ENCODE assay signal across 1 cellular context in genomic region chr1:3783651-3784474, GRCh38.
TF ChIP-seq lines count a peak whose summit lies in the region.

No MANE protein-coding gene starts in this region.

TF ChIP-seq in GM12878, 131 proteins besides CTCF, POLR2A, EP300 and RAD21:
- TF ChIP-seq HCFC1 (IDR thresholded peaks at IDR 0.05; ENCODE audit: low read length) (no peak), EZH2 (IDR thresholded peaks at IDR 0.05; ENCODE audit: borderline replicate concordance, control insufficient read depth, low read depth, low read length) (no peak), SUZ12 (IDR thresholded peaks at IDR 0.05; ENCODE audit: unreplicated experiment) (no peak), SMC3 (IDR thresholded peaks at IDR 0.05; ENCODE audit: borderline replicate concordance, low read length) (no peak), USF1 (IDR thresholded peaks at IDR 0.05; ENCODE audit: borderline replicate concordance, extremely low read length, insufficient read depth, low read depth, low read length) (no peak), TARDBP (IDR thresholded peaks at IDR 0.05; ENCODE audit: borderline replicate concordance) (no peak), RELA (IDR thresholded peaks at IDR 0.05; ENCODE audit: borderline replicate concordance, partially characterized antibody) (no peak), ZNF687 (IDR thresholded peaks at IDR 0.05) (no peak), EGR1 (IDR thresholded peaks at IDR 0.05; ENCODE audit: borderline replicate concordance in 1 of 2, low read depth in 2 of 2, low read length in 2 of 2) (no peak), NFIC (IDR thresholded peaks at IDR 0.05; ENCODE audit: low read depth, low read length) (no peak)
- TF ChIP-seq, protein P1, sequence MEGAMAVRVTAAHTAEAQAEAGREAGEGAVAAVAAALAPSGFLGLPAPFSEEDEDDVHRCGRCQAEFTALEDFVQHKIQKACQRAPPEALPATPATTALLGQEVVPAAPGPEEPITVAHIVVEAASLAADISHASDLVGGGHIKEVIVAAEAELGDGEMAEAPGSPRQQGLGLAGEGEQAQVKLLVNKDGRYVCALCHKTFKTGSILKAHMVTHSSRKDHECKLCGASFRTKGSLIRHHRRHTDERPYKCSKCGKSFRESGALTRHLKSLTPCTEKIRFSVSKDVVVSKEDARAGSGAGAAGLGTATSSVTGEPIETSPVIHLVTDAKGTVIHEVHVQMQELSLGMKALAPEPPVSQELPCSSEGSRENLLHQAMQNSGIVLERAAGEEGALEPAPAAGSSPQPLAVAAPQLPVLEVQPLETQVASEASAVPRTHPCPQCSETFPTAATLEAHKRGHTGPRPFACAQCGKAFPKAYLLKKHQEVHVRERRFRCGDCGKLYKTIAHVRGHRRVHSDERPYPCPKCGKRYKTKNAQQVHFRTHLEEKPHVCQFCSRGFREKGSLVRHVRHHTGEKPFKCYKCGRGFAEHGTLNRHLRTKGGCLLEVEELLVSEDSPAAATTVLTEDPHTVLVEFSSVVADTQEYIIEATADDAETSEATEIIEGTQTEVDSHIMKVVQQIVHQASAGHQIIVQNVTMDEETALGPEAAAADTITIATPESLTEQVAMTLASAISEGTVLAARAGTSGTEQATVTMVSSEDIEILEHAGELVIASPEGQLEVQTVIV (IDR thresholded peaks at IDR 0.05; ENCODE audit: borderline replicate concordance, partially characterized antibody), result no peak
